Comparison of ENCODE assay signal across 8 cellular contexts in the genomic region with DNA sequence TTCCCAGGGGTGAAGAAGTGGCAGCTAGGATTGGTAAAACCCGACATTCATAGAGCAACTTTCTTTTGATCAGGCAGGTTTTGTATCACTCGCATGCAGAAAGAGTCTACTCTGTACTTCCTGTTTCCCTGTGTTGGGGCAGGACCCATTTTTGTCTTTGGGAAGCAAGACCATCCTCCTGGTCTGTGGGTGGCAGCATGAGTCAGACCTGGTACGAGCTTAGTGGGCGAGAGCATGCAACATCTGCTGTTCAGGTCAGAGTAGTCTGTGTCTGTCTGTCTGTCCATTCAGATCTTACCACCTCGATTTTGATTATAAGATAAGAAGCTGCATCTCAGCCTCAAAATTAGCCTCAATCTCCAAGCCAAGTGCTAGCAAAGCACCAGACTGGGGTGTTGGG.
A peak's percentile ranks its signal among the peaks of the same experiment; 100 is the strongest.
DNase-seq lines count a peak whose midpoint lies in the region; ATAC-seq and TF ChIP-seq lines count a peak whose summit lies in the region.

No MANE protein-coding gene starts in this region.

- H3F3A ChIP-seq in OCI-LY1 (ENCODE audit: insufficient read depth, low read length) = no peaks in the 10 kb centered on the region
- H3F3A ChIP-seq in smooth muscle cell (ENCODE audit: low read depth) = no peaks in the 10 kb centered on the region

- intact Hi-C loops in gastrocnemius medialis (cut with DNase I; ENCODE audit: low total_unique reads) = no loop called here

- H2AFZ ChIP-seq in OCI-LY1 (ENCODE audit: low read length) (no peak overlapping the region), smooth muscle cell (ENCODE audit: low read depth) (no peak overlapping the region)

- POLR2A ChIA-PET in activated naive CD8-positive, alpha-beta T cell treated with anti-CD3 and anti-CD28 coated beads, Interleukin-2, amount 10 ng/mL, durations not matched to agents 7 days and 5 days (lab: Charles Lee) = interaction anchor here (0.9 to 4.4 kb wide), 8 partner anchors 9 to 109 kb away, joined by 3 to 51 read pairs (median 6); no protein-coding TSS in a partner anchor

- no peak overlapping the region; the same call in 1 of the 2 replicates for H3K9ac ChIP-seq in OCI-LY1 (ENCODE audit: low read length)
- no peak overlapping the region for H3K9ac ChIP-seq in smooth muscle cell (ENCODE audit: low read depth)

- no peak for TF ChIP-seq CTCF in OCI-LY1 (IDR thresholded peaks at IDR 0.05; ENCODE audit: low read length)
- no peak for TF ChIP-seq CTCF in smooth muscle cell (IDR thresholded peaks at IDR 0.05; ENCODE audit: borderline replicate concordance, insufficient read depth, poor library complexity, severe bottlenecking)
- no peak for TF ChIP-seq CTCF in GM20000 (IDR thresholded peaks at IDR 0.05; ENCODE audit: extremely low read depth, missing control alignments)
- no peak for TF ChIP-seq CTCF in gastrocnemius medialis (IDR thresholded peaks at IDR 0.05 in 4 of 5, conservative IDR thresholded peaks at IDR 0.05 in 1 of 5)

- 61% methylated on average over 5 of the region's 5 CpGs for WGBS in smooth muscle cell (ENCODE audit: low lambda C conversion rate)

- in situ Hi-C loops in gastrocnemius medialis (cut with MboI; ENCODE audit: low sequenced_read_pairs in 4 of 4) = no loop called here

- peak overlapping the region; percentile 86 for H3K27ac Mint-ChIP-seq in activated naive CD8-positive, alpha-beta T cell treated with anti-CD3 and anti-CD28 coated beads, Interleukin-2, amount 10 ng/mL, durations not matched to agents 7 days and 5 days

- ATAC-seq in activated naive CD8-positive, alpha-beta T cell treated with anti-CD3 and anti-CD28 coated beads, Interleukin-2, amount 10 ng/mL, durations not matched to agents 7 days and 5 days (ENCODE audit: low read depth) = peak; percentile 58
- ATAC-seq in gastrocnemius medialis = no peak

- H3K4me2 ChIP-seq in OCI-LY1 (ENCODE audit: low read length) (no peak overlapping the region), smooth muscle cell (peak overlapping the region; percentile 18)

- no peaks in the 10 kb centered on the region for H3K9me3 ChIP-seq in OCI-LY1 (ENCODE audit: low read length)
- no peaks in the 10 kb centered on the region for H3K9me3 ChIP-seq in smooth muscle cell (replicated peaks; ENCODE audit: low read depth)
- H3K9me3 ChIP-seq in gastrocnemius medialis = no peaks in the 10 kb centered on the region

- H3K27ac ChIP-seq in OCI-LY1 (ENCODE audit: low read depth, low read length, poor library complexity, severe bottlenecking) (peak overlapping the region; percentile 32), smooth muscle cell (ENCODE audit: low read depth) (no peak overlapping the region), gastrocnemius medialis (no peak overlapping the region)

- H3K9me2 ChIP-seq in OCI-LY1 (ENCODE audit: low read depth, low read length) = no peaks in the 10 kb centered on the region

- H3K36me3 Mint-ChIP-seq in activated naive CD8-positive, alpha-beta T cell treated with anti-CD3 and anti-CD28 coated beads, Interleukin-2, amount 10 ng/mL, durations not matched to agents 7 days and 5 days = peaks cover 44% of the 10 kb centered on the region

- no peak for TF ChIP-seq POLR2A in gastrocnemius medialis (IDR thresholded peaks at IDR 0.05)

- H3K4me1 ChIP-seq in OCI-LY1 (ENCODE audit: insufficient read depth, low read length, severe bottlenecking) (peaks cover 56% of the 10 kb centered on the region), smooth muscle cell (ENCODE audit: low read depth) (peaks cover 10% of the 10 kb centered on the region), gastrocnemius medialis (peaks cover 4 to 8% of the 10 kb centered on the region in 2 donors)

- H3K27me3 ChIP-seq in OCI-LY1 (ENCODE audit: insufficient read depth, low read length) = no peaks in the 10 kb centered on the region
- H3K27me3 ChIP-seq in smooth muscle cell (ENCODE audit: low read depth) = no peaks in the 10 kb centered on the region
- no peaks in the 10 kb centered on the region for H3K27me3 ChIP-seq in gastrocnemius medialis

- no peaks in the 10 kb centered on the region for H3K27me3 Mint-ChIP-seq in activated naive CD8-positive, alpha-beta T cell treated with anti-CD3 and anti-CD28 coated beads, Interleukin-2, amount 10 ng/mL, durations not matched to agents 7 days and 5 days

- peaks cover 61% of the 10 kb centered on the region for H3K4me1 Mint-ChIP-seq in activated naive CD8-positive, alpha-beta T cell treated with anti-CD3 and anti-CD28 coated beads, Interleukin-2, amount 10 ng/mL, durations not matched to agents 7 days and 5 days

- H3K36me3 ChIP-seq in OCI-LY1 (ENCODE audit: insufficient read depth, low read length) (peaks cover 27% of the 10 kb centered on the region), smooth muscle cell (ENCODE audit: low read depth) (no peaks in the 10 kb centered on the region), gastrocnemius medialis (no peaks in the 10 kb centered on the region)

- H3K9me3 Mint-ChIP-seq in activated naive CD8-positive, alpha-beta T cell treated with anti-CD3 and anti-CD28 coated beads, Interleukin-2, amount 10 ng/mL, durations not matched to agents 7 days and 5 days = no peaks in the 10 kb centered on the region

- H4K20me1 ChIP-seq in OCI-LY1 (ENCODE audit: insufficient read depth, low read length) (no peaks in the 10 kb centered on the region), smooth muscle cell (ENCODE audit: low read depth) (peaks cover 55% of the 10 kb centered on the region)

- DNase-seq in GDM1 (lab: John Stamatoyannopoulos, UW) (peak; percentile 41), smooth muscle cell (lab: John Stamatoyannopoulos, UW; ENCODE audit: unreplicated experiment) (no peak), GM20000 (ENCODE audit: low spot score) (no peak), gastrocnemius medialis (no peak), NCI-H2081 (lab: John Stamatoyannopoulos, UW) (no peak), NCI-H526 treated with DMSO at 0.1 percent for 48 hours (lab: John Stamatoyannopoulos, UW) (no peak)
- no peak for DNase-seq in activated naive CD8-positive, alpha-beta T cell treated with anti-CD3 and anti-CD28 coated beads, Interleukin-2, amount 10 ng/mL, durations not matched to agents 7 days and 5 days

- H3K79me2 ChIP-seq in OCI-LY1 (ENCODE audit: insufficient read depth, low read length) = 0 out of 2 replicates have a peak, but pooled peaks cover 8% of the 10 kb centered on the region
- H3K79me2 ChIP-seq in smooth muscle cell (ENCODE audit: low read depth) = no peaks in the 10 kb centered on the region

- H3K4me3 ChIP-seq in OCI-LY1 (ENCODE audit: low read depth, low read length, poor library complexity, severe bottlenecking) = no peak overlapping the region
- H3K4me3 ChIP-seq in smooth muscle cell = no peak overlapping the region
- H3K4me3 ChIP-seq in gastrocnemius medialis = no peak overlapping the region

- peak overlapping the region; percentile 65 for H3K4me3 Mint-ChIP-seq in activated naive CD8-positive, alpha-beta T cell treated with anti-CD3 and anti-CD28 coated beads, Interleukin-2, amount 10 ng/mL, durations not matched to agents 7 days and 5 days
